In the genomic region with DNA sequence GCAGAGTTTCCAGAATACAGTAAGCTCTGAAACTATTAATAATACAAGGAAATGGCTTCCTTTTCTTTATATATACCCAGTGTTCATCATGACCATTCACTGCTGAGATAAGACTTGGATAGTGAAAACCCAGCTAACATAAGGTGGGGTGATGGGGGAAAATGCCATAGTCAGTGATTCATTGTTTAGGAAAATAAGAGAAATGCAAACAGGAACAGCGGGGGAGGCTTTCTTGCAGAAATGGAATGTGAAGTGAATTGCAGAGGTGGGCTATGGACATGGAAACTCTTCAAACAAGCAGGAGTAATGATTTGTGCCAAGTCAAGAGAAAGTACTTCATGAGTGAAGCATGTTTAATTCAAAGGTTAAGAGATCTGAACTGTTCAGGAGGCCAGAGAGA, we compare ENCODE assay signal across 1 cellular context.
TF ChIP-seq lines count a peak whose summit lies in the region.

No MANE protein-coding gene starts in this region.

TF ChIP-seq in GM23338, 12 proteins besides CTCF, POLR2A, EP300 and RAD21:
- TF ChIP-seq, protein P1, sequence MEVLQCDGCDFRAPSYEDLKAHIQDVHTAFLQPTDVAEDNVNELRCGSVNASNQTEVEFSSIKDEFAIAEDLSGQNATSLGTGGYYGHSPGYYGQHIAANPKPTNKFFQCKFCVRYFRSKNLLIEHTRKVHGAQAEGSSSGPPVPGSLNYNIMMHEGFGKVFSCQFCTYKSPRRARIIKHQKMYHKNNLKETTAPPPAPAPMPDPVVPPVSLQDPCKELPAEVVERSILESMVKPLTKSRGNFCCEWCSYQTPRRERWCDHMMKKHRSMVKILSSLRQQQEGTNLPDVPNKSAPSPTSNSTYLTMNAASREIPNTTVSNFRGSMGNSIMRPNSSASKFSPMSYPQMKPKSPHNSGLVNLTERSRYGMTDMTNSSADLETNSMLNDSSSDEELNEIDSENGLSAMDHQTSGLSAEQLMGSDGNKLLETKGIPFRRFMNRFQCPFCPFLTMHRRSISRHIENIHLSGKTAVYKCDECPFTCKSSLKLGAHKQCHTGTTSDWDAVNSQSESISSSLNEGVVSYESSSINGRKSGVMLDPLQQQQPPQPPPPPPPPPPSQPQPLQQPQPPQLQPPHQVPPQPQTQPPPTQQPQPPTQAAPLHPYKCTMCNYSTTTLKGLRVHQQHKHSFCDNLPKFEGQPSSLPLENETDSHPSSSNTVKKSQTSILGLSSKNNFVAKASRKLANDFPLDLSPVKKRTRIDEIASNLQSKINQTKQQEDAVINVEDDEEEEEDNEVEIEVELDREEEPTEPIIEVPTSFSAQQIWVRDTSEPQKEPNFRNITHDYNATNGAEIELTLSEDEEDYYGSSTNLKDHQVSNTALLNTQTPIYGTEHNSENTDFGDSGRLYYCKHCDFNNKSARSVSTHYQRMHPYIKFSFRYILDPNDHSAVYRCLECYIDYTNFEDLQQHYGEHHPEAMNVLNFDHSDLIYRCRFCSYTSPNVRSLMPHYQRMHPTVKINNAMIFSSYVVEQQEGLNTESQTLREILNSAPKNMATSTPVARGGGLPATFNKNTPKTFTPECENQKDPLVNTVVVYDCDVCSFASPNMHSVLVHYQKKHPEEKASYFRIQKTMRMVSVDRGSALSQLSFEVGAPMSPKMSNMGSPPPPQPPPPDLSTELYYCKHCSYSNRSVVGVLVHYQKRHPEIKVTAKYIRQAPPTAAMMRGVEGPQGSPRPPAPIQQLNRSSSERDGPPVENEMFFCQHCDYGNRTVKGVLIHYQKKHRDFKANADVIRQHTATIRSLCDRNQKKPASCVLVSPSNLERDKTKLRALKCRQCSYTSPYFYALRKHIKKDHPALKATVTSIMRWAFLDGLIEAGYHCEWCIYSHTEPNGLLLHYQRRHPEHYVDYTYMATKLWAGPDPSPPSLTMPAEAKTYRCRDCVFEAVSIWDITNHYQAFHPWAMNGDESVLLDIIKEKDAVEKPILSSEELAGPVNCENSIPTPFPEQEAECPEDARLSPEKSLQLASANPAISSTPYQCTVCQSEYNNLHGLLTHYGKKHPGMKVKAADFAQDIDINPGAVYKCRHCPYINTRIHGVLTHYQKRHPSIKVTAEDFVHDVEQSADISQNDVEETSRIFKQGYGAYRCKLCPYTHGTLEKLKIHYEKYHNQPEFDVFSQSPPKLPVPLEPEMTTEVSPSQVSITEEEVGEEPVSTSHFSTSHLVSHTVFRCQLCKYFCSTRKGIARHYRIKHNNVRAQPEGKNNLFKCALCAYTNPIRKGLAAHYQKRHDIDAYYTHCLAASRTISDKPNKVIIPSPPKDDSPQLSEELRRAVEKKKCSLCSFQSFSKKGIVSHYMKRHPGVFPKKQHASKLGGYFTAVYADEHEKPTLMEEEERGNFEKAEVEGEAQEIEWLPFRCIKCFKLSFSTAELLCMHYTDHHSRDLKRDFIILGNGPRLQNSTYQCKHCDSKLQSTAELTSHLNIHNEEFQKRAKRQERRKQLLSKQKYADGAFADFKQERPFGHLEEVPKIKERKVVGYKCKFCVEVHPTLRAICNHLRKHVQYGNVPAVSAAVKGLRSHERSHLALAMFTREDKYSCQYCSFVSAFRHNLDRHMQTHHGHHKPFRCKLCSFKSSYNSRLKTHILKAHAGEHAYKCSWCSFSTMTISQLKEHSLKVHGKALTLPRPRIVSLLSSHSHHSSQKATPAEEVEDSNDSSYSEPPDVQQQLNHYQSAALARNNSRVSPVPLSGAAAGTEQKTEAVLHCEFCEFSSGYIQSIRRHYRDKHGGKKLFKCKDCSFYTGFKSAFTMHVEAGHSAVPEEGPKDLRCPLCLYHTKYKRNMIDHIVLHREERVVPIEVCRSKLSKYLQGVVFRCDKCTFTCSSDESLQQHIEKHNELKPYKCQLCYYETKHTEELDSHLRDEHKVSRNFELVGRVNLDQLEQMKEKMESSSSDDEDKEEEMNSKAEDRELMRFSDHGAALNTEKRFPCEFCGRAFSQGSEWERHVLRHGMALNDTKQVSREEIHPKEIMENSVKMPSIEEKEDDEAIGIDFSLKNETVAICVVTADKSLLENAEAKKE (CRISPR knock-in tag; IDR thresholded peaks at IDR 0.05), result peak; percentile 38; the same call in 1 of the 2 replicates
- no peak for TF ChIP-seq CREB1 (CRISPR knock-in tag; IDR thresholded peaks at IDR 0.05; ENCODE audit: low read depth)
TF ChIP-seq in GM23338: peak in this region for 1.
